Comparison of ENCODE assay signal across 14 cellular contexts in the genomic region with DNA sequence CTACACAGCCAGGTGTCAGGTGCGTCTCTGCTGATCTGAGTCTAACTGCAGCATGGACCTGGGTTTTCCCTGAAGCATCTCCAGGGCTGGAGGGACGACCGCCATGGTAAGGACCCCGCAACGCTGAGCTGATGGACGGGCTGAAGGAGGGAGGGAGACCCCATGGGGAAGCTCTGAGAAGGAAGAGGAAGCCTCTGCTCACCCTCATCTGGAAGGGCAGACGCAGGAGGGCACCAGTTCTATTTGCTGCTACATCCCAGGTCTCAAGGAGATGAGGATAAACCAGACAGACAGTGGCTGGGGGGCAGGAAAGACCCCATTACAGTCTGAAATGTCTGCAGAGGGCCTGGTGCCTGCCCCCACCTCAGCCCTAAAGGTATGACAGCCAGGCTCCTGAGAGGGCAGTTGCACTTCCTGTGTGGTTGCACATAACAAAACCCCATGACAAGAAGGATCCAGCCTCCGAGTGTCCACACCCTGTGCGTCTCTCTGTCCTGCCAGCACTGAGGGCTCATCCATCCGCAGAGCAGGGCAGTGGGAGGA. TPM values are rescaled to one million over a fixed set of nuclear protein-coding genes. Genes with fewer than 3 reads are reported as not detected.
DNase-seq lines count a peak whose midpoint lies in the region; ATAC-seq lines count a peak whose summit lies in the region.
"Had no signal": no experiment of that assay in that cellular context is flagged by ENCODE, and none has a peak within 500 bp of the region (broad histone marks: within the 10 kb centered on the region; RNA-seq: fewer than 3 reads in every experiment).

LILRA2 (plus strand) TSS at position 461 of the 543 bp plus-strand sequence. CDS start 89 bp downstream, outside the sequence.

- H3K27me3 Mint-ChIP-seq in activated naive CD4-positive, alpha-beta T cell treated with anti-CD3 and anti-CD28 coated beads for 36 hours (ENCODE audit: low read depth): peaks cover 41% of the 10 kb centered on the region

- no peak within 1 kb of the TSS for H3K27ac Mint-ChIP-seq in activated naive CD4-positive, alpha-beta T cell treated with anti-CD3 and anti-CD28 coated beads for 36 hours
- H3K27ac Mint-ChIP-seq: activated T-helper 1 cell treated with anti-CD3 and anti-CD28 coated beads, Interleukin-12 subunit alpha, Interleukin-12 subunit beta, Interleukin-2, Interleukin-4 antibody, amounts not matched to agents 30 ng/mL and 10 ng/mL and 1 ng/mL, durations not matched to agents 14 hours and 24 hours and 36 hours had no signal

- CTCF ChIA-PET in activated naive CD4-positive, alpha-beta T cell treated with anti-CD3 and anti-CD28 coated beads for 36 hours (lab: Charles Lee): no interaction called here

- H3K4me3 Mint-ChIP-seq in activated naive CD4-positive, alpha-beta T cell treated with anti-CD3 and anti-CD28 coated beads for 36 hours: no peak within 1 kb of the TSS
- H3K4me3 Mint-ChIP-seq: activated T-helper 1 cell treated with anti-CD3 and anti-CD28 coated beads, Interleukin-12 subunit alpha, Interleukin-12 subunit beta, Interleukin-2, Interleukin-4 antibody, amounts not matched to agents 30 ng/mL and 10 ng/mL and 1 ng/mL, durations not matched to agents 14 hours and 24 hours and 36 hours; CD4-positive, CD25-positive, alpha-beta regulatory T cell had no signal

- H3K36me3 Mint-ChIP-seq in activated naive CD4-positive, alpha-beta T cell treated with anti-CD3 and anti-CD28 coated beads for 36 hours (ENCODE audit: low read depth): no peaks in the 10 kb centered on the region
- H3K36me3 Mint-ChIP-seq: CD4-positive, CD25-positive, alpha-beta regulatory T cell had no signal

- peak; percentile 14 for DNase-seq in GF-D8 (lab: John Stamatoyannopoulos, UW)
- peak; percentile 32 for DNase-seq in SKM-1 treated with dmso at 0.1 percent for 144 hours (lab: John Stamatoyannopoulos, UW; ENCODE audit: unreplicated experiment)
- no peak for DNase-seq in mesenteric fat pad (ENCODE audit: low spot score)
- DNase-seq in kidney glomerular epithelial cell (lab: John Stamatoyannopoulos, UW): no peak
- DNase-seq in NCI-H146 (lab: John Stamatoyannopoulos, UW): no peak
- no peak for DNase-seq in activated naive CD4-positive, alpha-beta T cell treated with anti-CD3 and anti-CD28 coated beads for 36 hours
- DNase-seq: CD4-positive, CD25-positive, alpha-beta regulatory T cell; GOT3; mesenchymal stem cell; MG63 had no signal

- intact Hi-C loops in activated naive CD4-positive, alpha-beta T cell treated with anti-CD3 and anti-CD28 coated beads for 36 hours (cut with micrococcal nuclease): no loop called here

- H3K9me3 Mint-ChIP-seq in activated naive CD4-positive, alpha-beta T cell treated with anti-CD3 and anti-CD28 coated beads for 36 hours: no peaks in the 10 kb centered on the region
- H3K9me3 Mint-ChIP-seq: activated T-helper 1 cell treated with anti-CD3 and anti-CD28 coated beads, Interleukin-12 subunit alpha, Interleukin-12 subunit beta, Interleukin-2, Interleukin-4 antibody, amounts not matched to agents 30 ng/mL and 10 ng/mL and 1 ng/mL, durations not matched to agents 14 hours and 24 hours and 36 hours had no signal

- ATAC-seq in HG02763 (IDR thresholded peaks at IDR 0.05; ENCODE audit: unreplicated experiment): peak; percentile 41
- ATAC-seq in HG03439 (IDR thresholded peaks at IDR 0.05; ENCODE audit: unreplicated experiment): no peak

- H3K4me1 Mint-ChIP-seq in activated naive CD4-positive, alpha-beta T cell treated with anti-CD3 and anti-CD28 coated beads for 36 hours (ENCODE audit: low read depth): no peaks in the 10 kb centered on the region

RNA-seq across cellular contexts. Expression of gene LILRA2, which starts in this region (rescaled TPM):
- total RNA-seq in mesenteric fat pad: 10.0 TPM
- total RNA-seq in activated naive CD4-positive, alpha-beta T cell treated with anti-CD3 and anti-CD28 coated beads for 36 hours: not detected
- total RNA-seq: activated T-helper 1 cell treated with anti-CD3 and anti-CD28 coated beads, Interleukin-12 subunit alpha, Interleukin-12 subunit beta, Interleukin-2, Interleukin-4 antibody, amounts not matched to agents 30 ng/mL and 10 ng/mL and 1 ng/mL, durations not matched to agents 14 hours and 24 hours and 36 hours; CD4-positive, CD25-positive, alpha-beta regulatory T cell; fibroblast of villous mesenchyme had no signal

Comparison
In these comparisons a context has a peak if more than half of its experiments do, and no peak if none do; other contexts are left out.
1. DNase-seq: peak in GF-D8 (single experiment) and SKM-1 treated with dmso at 0.1 percent for 144 hours (single experiment); none in mesenteric fat pad (single experiment), kidney glomerular epithelial cell (single experiment), NCI-H146 (single experiment) and activated naive CD4-positive, alpha-beta T cell treated with anti-CD3 and anti-CD28 coated beads for 36 hours (single experiment).